12 cellular contexts compared by ENCODE assay signal in the genomic region with DNA sequence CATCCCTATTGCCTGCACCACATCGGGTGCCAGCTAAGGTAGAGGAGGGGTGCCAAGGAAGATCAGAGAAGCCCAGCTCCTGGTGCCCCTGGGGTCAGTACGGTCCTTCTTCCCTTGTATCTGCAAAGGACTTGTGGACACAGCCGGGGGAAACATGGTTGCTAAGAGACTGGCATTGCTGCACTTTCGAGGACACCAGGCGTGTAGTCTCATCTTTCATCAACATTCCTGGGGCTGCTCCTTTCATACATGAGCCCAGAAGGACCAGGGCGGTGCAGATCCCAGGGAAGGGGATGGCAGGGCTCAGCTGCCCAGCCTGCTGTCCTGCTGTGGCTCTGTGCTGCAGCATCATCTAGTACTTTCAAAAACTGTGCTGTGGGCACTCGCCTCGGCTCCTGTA.
DNase-seq lines count a peak whose midpoint lies in the region; ATAC-seq, FAIRE-seq and TF ChIP-seq lines count a peak whose summit lies in the region.
"Had no signal": no experiment of that assay in that cellular context is flagged by ENCODE, and none has a peak within 500 bp of the region (broad histone marks: within the 10 kb centered on the region; RNA-seq: fewer than 3 reads in every experiment).

No MANE protein-coding gene starts in this region.

- TF ChIP-seq RAD21 in K562 (CRISPR knock-in tag; conservative IDR thresholded peaks at IDR 0.05 in 1 of 2, IDR thresholded peaks at IDR 0.05 in 1 of 2) = no peak

- H3K4me1 ChIP-seq in Loucy (ENCODE audit: insufficient read depth, low read length, poor library complexity, severe bottlenecking) (peaks cover 63% of the 10 kb centered on the region), K562 (replicated peaks in 1 of 2; ENCODE audit: control insufficient read depth in 2 of 2, insufficient read depth in 2 of 2, low read length in 2 of 2) (peaks cover 27 to 56% of the 10 kb centered on the region in 2 experiments)

- H3K4me2 ChIP-seq in Loucy (ENCODE audit: low read depth, low read length, poor library complexity, severe bottlenecking) = peak overlapping the region; percentile 26
- H3K4me2 ChIP-seq in K562 (ENCODE audit: insufficient read depth, low read length) = no peak overlapping the region

- H3K36me3 ChIP-seq in Loucy (ENCODE audit: insufficient read depth, low read length) (peaks cover 70% of the 10 kb centered on the region; the same call in 1 of the 2 replicates), K562 (ENCODE audit: control insufficient read depth, insufficient read depth, low read length) (no peaks in the 10 kb centered on the region), H7 (replicated peaks; ENCODE audit: control insufficient read depth, insufficient read depth, low read length) (no peaks in the 10 kb centered on the region)

- intact Hi-C loops in K562 (cut with micrococcal nuclease) = no loop called here

- H3K9me2 ChIP-seq in Loucy (replicated peaks; ENCODE audit: low read depth, low read length) = no peaks in the 10 kb centered on the region

- no peak overlapping the region for H3K27ac ChIP-seq in K562 (ENCODE audit: extremely low read depth, low read depth, low read length)

- no peak for FAIRE-seq in K562 (lab: Jason Lieb, UNC)
- FAIRE-seq: small intestine had no signal

- no peaks in the 10 kb centered on the region for H3K9me1 ChIP-seq in K562 (ENCODE audit: control insufficient read depth, insufficient read depth, low read length)

- no TSS peak for BruUV-seq in K562 (replicated peaks; lab: Mats Ljungman, UMichigan)

- DNase-seq in T-helper 2 cell treated with Interferon-gamma antibody and Interleukin-4, amounts not matched to agents 5 μg/mL and 100 μg/mL, for 36 hours (ENCODE audit: low spot score) = no peak
- DNase-seq in T-helper 2 cell (no peak), K562 (ENCODE audit: extremely low read depth in 1 of 4, low spot score in 3 of 4) (no peak), retina (peak; percentile 51), AML-193 (lab: John Stamatoyannopoulos, UW) (no peak), H7 (no peak)
- DNase-seq: effector CD8-positive, alpha-beta T cell; NCI-H446; small intestine had no signal

- H2AFZ ChIP-seq in Loucy (ENCODE audit: low read length) (no peak overlapping the region), K562 (ENCODE audit: low read depth, low read length) (no peak overlapping the region)

- no peaks in the 10 kb centered on the region for H3K27me3 Mint-ChIP-seq in T-helper 2 cell treated with Interferon-gamma antibody and Interleukin-4, amounts not matched to agents 5 μg/mL and 100 μg/mL, for 36 hours (ENCODE audit: low read depth)

- H3K4me3 ChIP-seq in Loucy (ENCODE audit: low read length, poor library complexity, severe bottlenecking) = no peak overlapping the region
- H3K4me3 ChIP-seq in K562 = no peak overlapping the region
- no peak overlapping the region for H3K4me3 ChIP-seq in H7 (ENCODE audit: insufficient read depth, low read depth, low read length)

- H3K4me3 Mint-ChIP-seq in T-helper 2 cell treated with Interferon-gamma antibody and Interleukin-4, amounts not matched to agents 5 μg/mL and 100 μg/mL, for 36 hours = peak overlapping the region; percentile 77
- H3K4me3 Mint-ChIP-seq: WTC11 had no signal

- peaks cover 75% of the 10 kb centered on the region for H3K4me1 Mint-ChIP-seq in T-helper 2 cell treated with Interferon-gamma antibody and Interleukin-4, amounts not matched to agents 5 μg/mL and 100 μg/mL, for 36 hours (ENCODE audit: low read depth)

- H3K79me2 ChIP-seq in Loucy (ENCODE audit: insufficient read depth, low read length) = peaks cover 98% of the 10 kb centered on the region
- no peaks in the 10 kb centered on the region for H3K79me2 ChIP-seq in K562 (ENCODE audit: control insufficient read depth, insufficient read depth, low read length)

- ATAC-seq in K562 = no peak
- no peak for ATAC-seq in GM21423 (IDR thresholded peaks at IDR 0.05; ENCODE audit: unreplicated experiment)
- ATAC-seq: WTC11 had no signal

- H4K20me1 ChIP-seq in Loucy (ENCODE audit: insufficient read depth, low read length, poor library complexity, severe bottlenecking) = peaks cover 95% of the 10 kb centered on the region
- no peaks in the 10 kb centered on the region for H4K20me1 ChIP-seq in K562 (replicated peaks; ENCODE audit: control insufficient read depth, insufficient read depth, low read length)

- WGBS in K562 (ENCODE audit: insufficient coverage, low coverage, missing lambda C conversion rate) = 68% methylated on average over 8 of the region's 8 CpGs

- H3K9me3 Mint-ChIP-seq in T-helper 2 cell treated with Interferon-gamma antibody and Interleukin-4, amounts not matched to agents 5 μg/mL and 100 μg/mL, for 36 hours = no peaks in the 10 kb centered on the region
- H3K9me3 Mint-ChIP-seq: WTC11 had no signal

- no peak for TF ChIP-seq POLR2A in K562 (conservative IDR thresholded peaks at IDR 0.05)

- in situ Hi-C loops in K562 (cut with MboI) = loop anchor here (10.0 kb wide), 1 partner anchor 857 kb away; no protein-coding TSS in a partner anchor

- H3F3A ChIP-seq in Loucy (ENCODE audit: low read depth) = peaks cover 16% of the 10 kb centered on the region

- H3K9me3 ChIP-seq in Loucy (ENCODE audit: insufficient read depth, low read depth, low read length) = no peaks in the 10 kb centered on the region
- H3K9me3 ChIP-seq in K562 (replicated peaks; ENCODE audit: control insufficient read depth, insufficient read depth, low read depth, low read length) = no peaks in the 10 kb centered on the region

- H3K9ac ChIP-seq in Loucy (ENCODE audit: low read depth, low read length, poor library complexity, severe bottlenecking) = no peak overlapping the region
- no peak overlapping the region; a peak in 1 of 4 replicates for H3K9ac ChIP-seq in K562 (ENCODE audit: insufficient read depth in 1 of 2, low read depth in 2 of 2, low read length in 2 of 2)

- TF ChIP-seq EP300 in K562 (IDR thresholded peaks at IDR 0.05; ENCODE audit: low read length) = no peak

- CTCF ChIA-PET in K562 (lab: Yijun Ruan, JAX; ENCODE audit: low intra/inter-chr PET ratio) = no interaction called here

- POLR2A ChIA-PET in K562 (lab: Yijun Ruan, JAX) = interaction anchor here (0.9 to 3.4 kb wide), 5 partner anchors 15 to 182 kb away, joined by 3 to 12 read pairs (median 4); no protein-coding TSS in a partner anchor

- H3K27me3 ChIP-seq in Loucy (ENCODE audit: insufficient read depth, low read length, poor library complexity, severe bottlenecking) (no peaks in the 10 kb centered on the region), K562 (ENCODE audit: control insufficient read depth in 2 of 2, insufficient read depth in 2 of 2, low read length in 2 of 2) (no peaks in the 10 kb centered on the region), H7 (ENCODE audit: control insufficient read depth, insufficient read depth, low read length) (no peaks in the 10 kb centered on the region; the same call in 1 of the 2 replicates)

- H3K36me3 Mint-ChIP-seq in T-helper 2 cell treated with Interferon-gamma antibody and Interleukin-4, amounts not matched to agents 5 μg/mL and 100 μg/mL, for 36 hours (ENCODE audit: low read depth) = peaks cover 36% of the 10 kb centered on the region
- H3K36me3 Mint-ChIP-seq: WTC11 had no signal

- TF ChIP-seq CTCF in Loucy (conservative IDR thresholded peaks at IDR 0.05; ENCODE audit: low read length) (no peak), K562 (IDR thresholded peaks at IDR 0.05 in 2 of 3, conservative IDR thresholded peaks at IDR 0.05 in 1 of 3; ENCODE audit: insufficient read depth in 2 of 3, low read depth in 1 of 3, low read length in 3 of 3) (no peak)

- peak overlapping the region; percentile 83 for H3K27ac Mint-ChIP-seq in T-helper 2 cell treated with Interferon-gamma antibody and Interleukin-4, amounts not matched to agents 5 μg/mL and 100 μg/mL, for 36 hours
- H3K27ac Mint-ChIP-seq: WTC11 had no signal

TF ChIP-seq in K562, 482 proteins besides CTCF, POLR2A, EP300 and RAD21:
- TF ChIP-seq OTX1 (CRISPR knock-in tag; IDR thresholded peaks at IDR 0.05) (no peak), IRF9 (tag; IDR thresholded peaks at IDR 0.05) (no peak), RFX1 (IDR thresholded peaks at IDR 0.05) (peak; percentile 44; the same call in 1 of the 2 replicates)
- TF ChIP-seq, protein P1, sequence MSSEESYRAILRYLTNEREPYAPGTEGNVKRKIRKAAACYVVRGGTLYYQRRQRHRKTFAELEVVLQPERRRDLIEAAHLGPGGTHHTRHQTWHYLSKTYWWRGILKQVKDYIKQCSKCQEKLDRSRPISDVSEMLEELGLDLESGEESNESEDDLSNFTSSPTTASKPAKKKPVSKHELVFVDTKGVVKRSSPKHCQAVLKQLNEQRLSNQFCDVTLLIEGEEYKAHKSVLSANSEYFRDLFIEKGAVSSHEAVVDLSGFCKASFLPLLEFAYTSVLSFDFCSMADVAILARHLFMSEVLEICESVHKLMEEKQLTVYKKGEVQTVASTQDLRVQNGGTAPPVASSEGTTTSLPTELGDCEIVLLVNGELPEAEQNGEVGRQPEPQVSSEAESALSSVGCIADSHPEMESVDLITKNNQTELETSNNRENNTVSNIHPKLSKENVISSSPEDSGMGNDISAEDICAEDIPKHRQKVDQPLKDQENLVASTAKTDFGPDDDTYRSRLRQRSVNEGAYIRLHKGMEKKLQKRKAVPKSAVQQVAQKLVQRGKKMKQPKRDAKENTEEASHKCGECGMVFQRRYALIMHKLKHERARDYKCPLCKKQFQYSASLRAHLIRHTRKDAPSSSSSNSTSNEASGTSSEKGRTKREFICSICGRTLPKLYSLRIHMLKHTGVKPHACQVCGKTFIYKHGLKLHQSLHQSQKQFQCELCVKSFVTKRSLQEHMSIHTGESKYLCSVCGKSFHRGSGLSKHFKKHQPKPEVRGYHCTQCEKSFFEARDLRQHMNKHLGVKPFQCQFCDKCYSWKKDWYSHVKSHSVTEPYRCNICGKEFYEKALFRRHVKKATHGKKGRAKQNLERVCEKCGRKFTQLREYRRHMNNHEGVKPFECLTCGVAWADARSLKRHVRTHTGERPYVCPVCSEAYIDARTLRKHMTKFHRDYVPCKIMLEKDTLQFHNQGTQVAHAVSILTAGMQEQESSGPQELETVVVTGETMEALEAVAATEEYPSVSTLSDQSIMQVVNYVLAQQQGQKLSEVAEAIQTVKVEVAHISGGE (CRISPR knock-in tag; IDR thresholded peaks at IDR 0.05) = no peak
